Comparison of ENCODE assay signal across 8 cellular contexts in genomic region chr3:38805765-38806386, GRCh38. TPM values are rescaled to one million over a fixed set of nuclear protein-coding genes. Genes with fewer than 3 reads are reported as not detected.
DNase-seq lines count a peak whose midpoint lies in the region; ATAC-seq and TF ChIP-seq lines count a peak whose summit lies in the region.

No MANE protein-coding gene starts in this region.

- no peaks in the 10 kb centered on the region for H3K79me2 ChIP-seq in PC-3 (ENCODE audit: low read length)

- no peak for TF ChIP-seq POLR2A in spleen (IDR thresholded peaks at IDR 0.05)

- intact Hi-C loops in PC-3 (cut with micrococcal nuclease): no loop called here
- intact Hi-C loops in spleen (cut with DNase I; ENCODE audit: low total_unique reads): no loop called here

- H3K9me2 ChIP-seq in PC-3 (replicated peaks; ENCODE audit: low read length): no peaks in the 10 kb centered on the region

- H3K4me3 ChIP-seq in PC-3 (ENCODE audit: low read length) (no peak overlapping the region), spleen (no peak overlapping the region)

- no peak overlapping the region for H3K9ac ChIP-seq in PC-3 (ENCODE audit: low read length)

- H2AFZ ChIP-seq in PC-3 (ENCODE audit: low read length): no peak overlapping the region

- no peak overlapping the region for H3K27ac Mint-ChIP-seq in neural crest cell (ENCODE audit: unreplicated experiment)

- CTCF ChIA-PET in PC-3 (lab: Charles Lee): no interaction called here

- H3K27me3 Mint-ChIP-seq in neural crest cell (ENCODE audit: low read depth): peaks cover 64% of the 10 kb centered on the region

- no peak for ATAC-seq in PC-3
- no peak for ATAC-seq in GM18519 (IDR thresholded peaks at IDR 0.05; ENCODE audit: low FRiP score, unreplicated experiment)

- DNase-seq in stimulated activated CD4-positive, alpha-beta T cell treated with anti-CD3 and anti-CD28 coated beads, Interleukin-12 subunit alpha, Interleukin-12 subunit beta, amount 100 ng/mL, for 48 hours (ENCODE audit: low read depth in 2 of 3, low spot score in 1 of 3): peak; percentile 20 to 42 (median 23)
- no peak for DNase-seq in stimulated activated CD4-positive, alpha-beta T cell treated with anti-CD3 and anti-CD28 coated beads, Interleukin-4, amount 100 ng/mL, for 4 hours
- DNase-seq in PC-3: peak; percentile 85
- peak; percentile 84 for DNase-seq in ecto neural progenitor cell (ENCODE audit: low spot score)
- peak; percentile 73 for DNase-seq in neural crest cell (ENCODE audit: low read depth, low spot score)
- DNase-seq in NK-92 (lab: John Stamatoyannopoulos, UW; ENCODE audit: unreplicated experiment): no peak
- no peak for DNase-seq in spleen

- WGBS in spleen, 5 donors: 11 to 15% (median 14%) methylated on average over 9 of the region's 9 CpGs

- POLR2A ChIA-PET in PC-3 (lab: Charles Lee; ENCODE audit: unreplicated experiment): no interaction called here

- no peaks in the 10 kb centered on the region for H3K4me1 Mint-ChIP-seq in neural crest cell

- no peaks in the 10 kb centered on the region for H4K20me1 ChIP-seq in PC-3 (ENCODE audit: low read length)

- H3K4me1 ChIP-seq in PC-3 (ENCODE audit: insufficient read depth, low read length) (no peaks in the 10 kb centered on the region), spleen (no peaks in the 10 kb centered on the region)

- H3K9me3 ChIP-seq in PC-3 (ENCODE audit: low read length) (no peaks in the 10 kb centered on the region), spleen (no peaks in the 10 kb centered on the region)

- no peaks in the 10 kb centered on the region for H3F3A ChIP-seq in PC-3 (ENCODE audit: low read length, unreplicated experiment)

- H3K36me3 ChIP-seq in PC-3 (ENCODE audit: low read depth, low read length) (no peaks in the 10 kb centered on the region), spleen (no peaks in the 10 kb centered on the region)

- no TSS peak for BruUV-seq in PC-3 (replicated peaks; lab: Mats Ljungman, UMichigan)

- no peak for TF ChIP-seq CTCF in PC-3 (conservative IDR thresholded peaks at IDR 0.05; ENCODE audit: low read depth, low read length)
- no peak for TF ChIP-seq CTCF in neural crest cell (conservative IDR thresholded peaks at IDR 0.05)
- TF ChIP-seq CTCF in spleen (IDR thresholded peaks at IDR 0.05 in 8 of 11, conservative IDR thresholded peaks at IDR 0.05 in 3 of 11): no peak

- H3K27ac ChIP-seq in PC-3 (ENCODE audit: low read length): no peak overlapping the region
- no peak overlapping the region for H3K27ac ChIP-seq in spleen

- no peak overlapping the region for H3K4me3 Mint-ChIP-seq in neural crest cell

- no peak overlapping the region for H3K4me2 ChIP-seq in PC-3 (ENCODE audit: low read length)

- H3K36me3 Mint-ChIP-seq in neural crest cell (ENCODE audit: low read depth): no peaks in the 10 kb centered on the region

- no peaks in the 10 kb centered on the region for H3K9me3 Mint-ChIP-seq in neural crest cell

- H3K27me3 ChIP-seq in PC-3 (ENCODE audit: low read length) (peaks cover 4% of the 10 kb centered on the region; the same call in 1 of the 2 replicates), spleen (replicated peaks in 1 of 7) (peaks cover 0 to 2% (median 0%) of the 10 kb centered on the region in 7 donors)

RNA-seq across cellular contexts. Expression of gene SCN10A, which starts 10.1 kb away (rescaled TPM):
- total RNA-seq in PC-3 (2014; rRNA removed): not detected in 2 replicates
- total RNA-seq in neural crest cell: not detected in 2 replicates
- total RNA-seq in spleen: under 1 TPM in 1 of 7 donors, not detected in 6; 0.26 TPM
- under 1 TPM in 2 of 3 donors, not detected in 1; under 0.01 to 0.02 TPM for polyA plus RNA-seq in spleen

Comparison
In these comparisons a context has a peak if more than half of its experiments do, and no peak if none do; other contexts are left out.
1. DNase-seq: peak in stimulated activated CD4-positive, alpha-beta T cell treated with anti-CD3 and anti-CD28 coated beads, Interleukin-12 subunit alpha, Interleukin-12 subunit beta, amount 100 ng/mL, for 48 hours (3 of 3), PC-3 (single experiment), ecto neural progenitor cell (single experiment) and neural crest cell (single experiment); none in stimulated activated CD4-positive, alpha-beta T cell treated with anti-CD3 and anti-CD28 coated beads, Interleukin-4, amount 100 ng/mL, for 4 hours (0 of 2), NK-92 (single experiment) and spleen (single experiment).